3 cellular contexts compared by ENCODE assay signal in genomic region chr1:96550014-96550413, GRCh38.
"Had no signal": no experiment of that assay in that cellular context is flagged by ENCODE, and none has a peak within 500 bp of the region (broad histone marks: within the 10 kb centered on the region; RNA-seq: fewer than 3 reads in every experiment).

No MANE protein-coding gene starts in this region.

- DNase-seq: GDM1, GF-D8 had no signal

- ATAC-seq: GM12878 had no signal

- H3K4me3 ChIP-seq: GM12878 had no signal
